ENCODE assay signal across 12 cellular contexts in genomic region chr10:490256-490655, GRCh38.
DNase-seq lines count a peak whose midpoint lies in the region; ATAC-seq and TF ChIP-seq lines count a peak whose summit lies in the region.
"Had no signal": no experiment of that assay in that cellular context is flagged by ENCODE, and none has a peak within 500 bp of the region (broad histone marks: within the 10 kb centered on the region; RNA-seq: fewer than 3 reads in every experiment).

No MANE protein-coding gene starts in this region.

- peaks cover 17% of the 10 kb centered on the region for H3K9me3 Mint-ChIP-seq in glutamatergic neuron (ENCODE audit: unreplicated experiment)
- no peaks in the 10 kb centered on the region for H3K9me3 Mint-ChIP-seq in osteocyte (ENCODE audit: unreplicated experiment)
- H3K9me3 Mint-ChIP-seq in type B pancreatic cell: no peaks in the 10 kb centered on the region
- H3K9me3 Mint-ChIP-seq in activated naive CD8-positive, alpha-beta T cell treated with anti-CD3 and anti-CD28 coated beads, Interleukin-2, amount 50 U/mL, for 24 hours: no peaks in the 10 kb centered on the region
- H3K9me3 Mint-ChIP-seq: CD14-positive monocyte had no signal

- H3K27ac ChIP-seq in VCaP: peak overlapping the region; percentile 76

- H3K27ac Mint-ChIP-seq in glutamatergic neuron (ENCODE audit: unreplicated experiment) (no peak overlapping the region), osteocyte (ENCODE audit: unreplicated experiment) (peak overlapping the region; percentile 76), type B pancreatic cell (peak overlapping the region; percentile 53)
- H3K27ac Mint-ChIP-seq in activated naive CD8-positive, alpha-beta T cell treated with anti-CD3 and anti-CD28 coated beads, Interleukin-2, amount 50 U/mL, for 24 hours: no peak overlapping the region
- H3K27ac Mint-ChIP-seq: CD14-positive monocyte had no signal

- H3K4me1 Mint-ChIP-seq in glutamatergic neuron (ENCODE audit: low read depth, unreplicated experiment) (peaks cover 45% of the 10 kb centered on the region), osteocyte (ENCODE audit: unreplicated experiment) (peaks cover 45% of the 10 kb centered on the region), type B pancreatic cell (ENCODE audit: unreplicated experiment) (peaks cover 58% of the 10 kb centered on the region)
- H3K4me1 Mint-ChIP-seq in activated naive CD8-positive, alpha-beta T cell treated with anti-CD3 and anti-CD28 coated beads, Interleukin-2, amount 50 U/mL, for 24 hours: peaks cover 4% of the 10 kb centered on the region

- ATAC-seq in HG03108 (IDR thresholded peaks at IDR 0.05; ENCODE audit: unreplicated experiment) (no peak), HG02642 (IDR thresholded peaks at IDR 0.05; ENCODE audit: poor library complexity, unreplicated experiment) (no peak)
- ATAC-seq in activated naive CD8-positive, alpha-beta T cell treated with anti-CD3 and anti-CD28 coated beads, Interleukin-2, amount 50 U/mL, for 24 hours: no peak

- TF ChIP-seq CTCF in VCaP (conservative IDR thresholded peaks at IDR 0.05) (no peak), glutamatergic neuron (IDR thresholded peaks at IDR 0.05; ENCODE audit: partially characterized antibody, unreplicated experiment) (no peak), osteocyte (IDR thresholded peaks at IDR 0.05) (no peak), type B pancreatic cell (conservative IDR thresholded peaks at IDR 0.05) (no peak)

- H3K4me3 Mint-ChIP-seq in glutamatergic neuron (ENCODE audit: unreplicated experiment): peak overlapping the region; percentile 57
- no peak overlapping the region for H3K4me3 Mint-ChIP-seq in osteocyte (ENCODE audit: unreplicated experiment)
- no peak overlapping the region for H3K4me3 Mint-ChIP-seq in type B pancreatic cell
- H3K4me3 Mint-ChIP-seq in activated naive CD8-positive, alpha-beta T cell treated with anti-CD3 and anti-CD28 coated beads, Interleukin-2, amount 50 U/mL, for 24 hours: no peak overlapping the region
- H3K4me3 Mint-ChIP-seq: CD14-positive monocyte had no signal

- DNase-seq in glutamatergic neuron (peak; percentile 45), osteocyte (ENCODE audit: extremely low spot score, unreplicated experiment) (no peak), type B pancreatic cell (ENCODE audit: extremely low spot score, unreplicated experiment) (no peak), NCI-H526 (lab: John Stamatoyannopoulos, UW) (no peak)
- no peak for DNase-seq in activated naive CD8-positive, alpha-beta T cell treated with anti-CD3 and anti-CD28 coated beads, Interleukin-2, amount 50 U/mL, for 24 hours
- DNase-seq: activated gamma-delta T cell treated with Interleukin-2 at 50 U/mL for 16 hours, NCI-H2081, SHP77 treated with DMSO at 0.1 percent for 48 hours had no signal

- H3K36me3 Mint-ChIP-seq in glutamatergic neuron (ENCODE audit: unreplicated experiment) (peaks cover 17% of the 10 kb centered on the region), osteocyte (ENCODE audit: unreplicated experiment) (no peaks in the 10 kb centered on the region), type B pancreatic cell (no peaks in the 10 kb centered on the region)
- no peaks in the 10 kb centered on the region for H3K36me3 Mint-ChIP-seq in activated naive CD8-positive, alpha-beta T cell treated with anti-CD3 and anti-CD28 coated beads, Interleukin-2, amount 50 U/mL, for 24 hours (ENCODE audit: low read depth)
- H3K36me3 Mint-ChIP-seq: CD14-positive monocyte had no signal

- peaks cover 14% of the 10 kb centered on the region for H3K27me3 Mint-ChIP-seq in glutamatergic neuron (ENCODE audit: unreplicated experiment)
- no peaks in the 10 kb centered on the region for H3K27me3 Mint-ChIP-seq in osteocyte (ENCODE audit: unreplicated experiment)
- H3K27me3 Mint-ChIP-seq in type B pancreatic cell: no peaks in the 10 kb centered on the region
- peaks cover 4% of the 10 kb centered on the region for H3K27me3 Mint-ChIP-seq in activated naive CD8-positive, alpha-beta T cell treated with anti-CD3 and anti-CD28 coated beads, Interleukin-2, amount 50 U/mL, for 24 hours

Comparison
In these comparisons a context has a peak if more than half of its experiments do, and no peak if none do; other contexts are left out.
1. H3K27ac Mint-ChIP-seq: peak in osteocyte (single experiment) and type B pancreatic cell (single experiment); none in glutamatergic neuron (single experiment) and activated naive CD8-positive, alpha-beta T cell treated with anti-CD3 and anti-CD28 coated beads, Interleukin-2, amount 50 U/mL, for 24 hours (single experiment).